ENCODE assay signal across 12 cellular contexts in the genomic region with DNA sequence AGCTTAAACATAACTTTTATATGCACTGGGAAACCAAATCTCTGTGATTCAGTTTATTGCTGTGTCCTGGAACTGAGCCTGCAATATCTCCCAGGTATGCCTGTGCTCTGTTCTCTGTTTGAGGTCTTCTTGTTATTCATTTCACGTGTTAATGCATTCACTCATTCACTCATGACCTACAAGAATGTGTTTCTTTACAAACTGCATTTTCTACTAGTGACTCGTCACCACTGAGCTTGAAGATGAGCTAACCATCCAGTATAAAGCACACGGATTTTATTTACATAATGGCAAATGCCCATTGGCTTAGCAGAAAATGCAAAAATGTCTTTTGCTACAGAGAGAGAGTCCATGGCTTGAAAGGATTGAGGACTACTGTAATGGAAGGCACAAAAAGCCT.
DNase-seq lines count a peak whose midpoint lies in the region; ATAC-seq and TF ChIP-seq lines count a peak whose summit lies in the region.
"Had no signal": no experiment of that assay in that cellular context is flagged by ENCODE, and none has a peak within 500 bp of the region (broad histone marks: within the 10 kb centered on the region; RNA-seq: fewer than 3 reads in every experiment).

No MANE protein-coding gene starts in this region.

- no peaks in the 10 kb centered on the region for H4K20me1 ChIP-seq in PC-3 (ENCODE audit: low read length)
- no peaks in the 10 kb centered on the region for H4K20me1 ChIP-seq in osteoblast (ENCODE audit: insufficient read depth, low read length)

- H3K79me2 ChIP-seq in PC-3 (ENCODE audit: low read length): no peaks in the 10 kb centered on the region
- H3K79me2 ChIP-seq in osteoblast (ENCODE audit: insufficient read depth, low read length): no peaks in the 10 kb centered on the region

- H3K4me3 ChIP-seq in PC-3 (ENCODE audit: low read length) (no peak overlapping the region), osteoblast (ENCODE audit: insufficient read depth, low read length) (no peak overlapping the region), A673 (ENCODE audit: low read depth, low read length, poor library complexity, severe bottlenecking) (no peak overlapping the region), heart right ventricle (no peak overlapping the region)

- no peak for TF ChIP-seq CTCF in PC-3 (conservative IDR thresholded peaks at IDR 0.05; ENCODE audit: low read depth, low read length)
- no peak for TF ChIP-seq CTCF in osteoblast (IDR thresholded peaks at IDR 0.05; ENCODE audit: extremely low read depth, low read depth, low read length)
- no peak for TF ChIP-seq CTCF in A673 (conservative IDR thresholded peaks at IDR 0.05; ENCODE audit: low read depth, low read length)
- no peak for TF ChIP-seq CTCF in heart right ventricle (IDR thresholded peaks at IDR 0.05)

- H3K4me1 ChIP-seq in PC-3 (ENCODE audit: insufficient read depth, low read length): peaks cover 24% of the 10 kb centered on the region
- H3K4me1 ChIP-seq in osteoblast (ENCODE audit: insufficient read depth, low read length): peaks cover 10% of the 10 kb centered on the region
- H3K4me1 ChIP-seq in A673 (ENCODE audit: insufficient read depth, low read length, poor library complexity, severe bottlenecking): no peaks in the 10 kb centered on the region
- H3K4me1 ChIP-seq in heart right ventricle: no peaks in the 10 kb centered on the region

- CTCF ChIA-PET in PC-3 (lab: Charles Lee): no interaction called here
- CTCF ChIA-PET in A673 (lab: Charles Lee): no interaction called here

- peak overlapping the region; percentile 66 for H3K27ac ChIP-seq in PC-3 (ENCODE audit: low read length)
- H3K27ac ChIP-seq in epithelial cell of prostate: peak overlapping the region; percentile 74
- peak overlapping the region; percentile 67 for H3K27ac ChIP-seq in osteoblast (ENCODE audit: low read depth, low read length)
- no peak overlapping the region for H3K27ac ChIP-seq in A673 (ENCODE audit: low read depth, low read length, poor library complexity, severe bottlenecking)
- H3K27ac ChIP-seq in heart right ventricle: no peak overlapping the region

- H2AFZ ChIP-seq in PC-3 (ENCODE audit: low read length) (no peak overlapping the region), osteoblast (ENCODE audit: low read length) (no peak overlapping the region)

- POLR2A ChIA-PET in PC-3 (lab: Charles Lee; ENCODE audit: unreplicated experiment): no interaction called here
- POLR2A ChIA-PET in A673 (lab: Charles Lee; ENCODE audit: low non-redundant PET): no interaction called here

- DNase-seq in EH (ENCODE audit: low read depth) (peak; percentile 95), PC-3 (peak; percentile 91), epithelial cell of prostate (ENCODE audit: low read depth, low spot score) (peak; percentile 94), osteoblast (ENCODE audit: insufficient read length, low spot score, missing footprints) (peak; percentile 83), A673 (ENCODE audit: low spot score) (no peak), occipital lobe (lab: John Stamatoyannopoulos, UW) (no peak), heart right ventricle (no peak)
- DNase-seq in activated CD4-positive, alpha-beta T cell treated with anti-CD3 and anti-CD28 coated beads for 1 hour: no peak
- DNase-seq: activated naive CD8-positive, alpha-beta T cell treated with anti-CD3 and anti-CD28 coated beads for 36 hours; KG1; midbrain; NCI-H2107 had no signal

- H3K36me3 ChIP-seq in PC-3 (ENCODE audit: low read depth, low read length): no peaks in the 10 kb centered on the region
- H3K36me3 ChIP-seq in osteoblast (ENCODE audit: insufficient read depth, low read length): no peaks in the 10 kb centered on the region
- H3K36me3 ChIP-seq in A673 (ENCODE audit: insufficient read depth, low read length, poor library complexity, severe bottlenecking): no peaks in the 10 kb centered on the region
- H3K36me3 ChIP-seq in heart right ventricle: no peaks in the 10 kb centered on the region

- BruUV-seq in PC-3 (replicated peaks; lab: Mats Ljungman, UMichigan) (no TSS peak), A673 (replicated peaks; lab: Mats Ljungman, UMichigan) (no TSS peak)

- no peaks in the 10 kb centered on the region for H3F3A ChIP-seq in PC-3 (ENCODE audit: low read length, unreplicated experiment)

- H3K4me2 ChIP-seq in PC-3 (ENCODE audit: low read length) (peak overlapping the region; percentile 54), osteoblast (ENCODE audit: insufficient read depth, low read length) (peak overlapping the region; percentile 17)

- H3K9me2 ChIP-seq in PC-3 (replicated peaks; ENCODE audit: low read length): no peaks in the 10 kb centered on the region

- intact Hi-C loops in PC-3 (cut with micrococcal nuclease) (no loop called here), A673 (cut with micrococcal nuclease; ENCODE audit: unreplicated experiment) (no loop called here), heart right ventricle (cut with DNase I) (no loop called here)

- H3K9me3 ChIP-seq in PC-3 (ENCODE audit: low read length) (no peaks in the 10 kb centered on the region), osteoblast (ENCODE audit: low read depth, low read length) (no peaks in the 10 kb centered on the region), A673 (ENCODE audit: low read depth, low read length, poor library complexity, severe bottlenecking) (no peaks in the 10 kb centered on the region), heart right ventricle (peaks cover 0 to 21% (median 0%) of the 10 kb centered on the region in 11 donors)

- ATAC-seq in PC-3 (peak; percentile 93), heart right ventricle (no peak)

- no peak overlapping the region for H3K9ac ChIP-seq in PC-3 (ENCODE audit: low read length)

- H3K27me3 ChIP-seq in PC-3 (ENCODE audit: low read length) (no peaks in the 10 kb centered on the region), osteoblast (ENCODE audit: insufficient read depth, low read length) (no peaks in the 10 kb centered on the region), A673 (replicated peaks; ENCODE audit: insufficient read depth, low read depth, low read length, poor library complexity) (no peaks in the 10 kb centered on the region), heart right ventricle (no peaks in the 10 kb centered on the region)

- WGBS in heart right ventricle, 2 donors: 59 to 77% methylated on average over 3 of the region's 3 CpGs

Comparison
In these comparisons a context has a peak if more than half of its experiments do, and no peak if none do; other contexts are left out.
1. DNase-seq: peak in EH (single experiment), PC-3 (single experiment), epithelial cell of prostate (single experiment) and osteoblast (single experiment); none in A673 (single experiment), occipital lobe (single experiment), heart right ventricle (0 of 2) and activated CD4-positive, alpha-beta T cell treated with anti-CD3 and anti-CD28 coated beads for 1 hour (single experiment).
2. H3K27ac ChIP-seq: peak in PC-3 (single experiment), epithelial cell of prostate (single experiment) and osteoblast (single experiment); none in A673 (single experiment) and heart right ventricle (0 of 10).